In genomic region chr13:86848716-86849115, GRCh38 we compare ENCODE assay signal across 29 cellular contexts.
"Had no signal": no experiment of that assay in that cellular context is flagged by ENCODE, and none has a peak within 500 bp of the region (broad histone marks: within the 10 kb centered on the region; RNA-seq: fewer than 3 reads in every experiment).

No MANE protein-coding gene starts in this region.

- ATAC-seq: stimulated activated effector memory CD8-positive, alpha-beta T cell treated with anti-CD3 and anti-CD28 coated beads, Interleukin-12 subunit alpha, Interleukin-12 subunit beta, amount 100 ng/mL, for 72 hours; stimulated activated memory B cell treated with anti-CD40 and anti-IgM and Interleukin-4, amounts not matched to agents 10 μg/mL and 1 μg/mL and 100 μg/mL, for 72 hours; stimulated activated naive B cell treated with anti-CD40 and anti-IgM and Interleukin-4, amounts not matched to agents 10 μg/mL and 1 μg/mL and 100 μg/mL, for 72 hours; stimulated activated naive CD8-positive, alpha-beta T cell treated with anti-CD3 and anti-CD28 coated beads, Interleukin-15, amount 100 ng/mL, for 72 hours; stimulated activated naive CD8-positive, alpha-beta T cell treated with anti-CD3 and anti-CD28 coated beads, Interleukin-15, Interleukin-2, amounts not matched to agents 100 U/mL and 50 U/mL, for 24 hours; upper lobe of right lung had no signal

- H3K36me3 Mint-ChIP-seq: stimulated activated effector memory CD8-positive, alpha-beta T cell treated with anti-CD3 and anti-CD28 coated beads, Interleukin-12 subunit alpha, Interleukin-12 subunit beta, amount 100 ng/mL, for 72 hours; stimulated activated memory B cell treated with anti-CD40 and anti-IgM and Interleukin-4, amounts not matched to agents 10 μg/mL and 1 μg/mL and 100 μg/mL, for 72 hours; stimulated activated naive B cell treated with anti-CD40 and anti-IgM and Interleukin-4, amounts not matched to agents 10 μg/mL and 1 μg/mL and 100 μg/mL, for 72 hours; type B pancreatic cell had no signal

- H3K4me3 Mint-ChIP-seq: stimulated activated effector memory CD8-positive, alpha-beta T cell treated with anti-CD3 and anti-CD28 coated beads, Interleukin-12 subunit alpha, Interleukin-12 subunit beta, amount 100 ng/mL, for 72 hours; stimulated activated memory B cell treated with anti-CD40 and anti-IgM and Interleukin-4, amounts not matched to agents 10 μg/mL and 1 μg/mL and 100 μg/mL, for 72 hours; stimulated activated naive B cell treated with anti-CD40 and anti-IgM and Interleukin-4, amounts not matched to agents 10 μg/mL and 1 μg/mL and 100 μg/mL, for 72 hours; stimulated activated naive CD8-positive, alpha-beta T cell treated with anti-CD3 and anti-CD28 coated beads, Interleukin-15, amount 100 ng/mL, for 72 hours; stimulated activated naive CD8-positive, alpha-beta T cell treated with anti-CD3 and anti-CD28 coated beads, Interleukin-15, Interleukin-2, amounts not matched to agents 100 ng/mL and 50 ng/mL, for 24 hours; type B pancreatic cell had no signal

- FAIRE-seq: urothelium cell line had no signal

- DNase-seq: stimulated activated CD4-positive, alpha-beta T cell treated with anti-CD3 and anti-CD28 coated beads, Interleukin-2, amount 100 ng/mL, for 48 hours; stimulated activated CD4-positive, alpha-beta T cell treated with anti-CD3 and anti-CD28 coated beads, Interleukin-4, amount 100 ng/mL, for 1 hour; stimulated activated CD4-positive, alpha-beta T cell treated with anti-CD3 and anti-CD28 coated beads, Interleukin-4, amount 100 ng/mL, for 24 hours; stimulated activated CD4-positive, alpha-beta T cell treated with anti-CD3 and anti-CD28 coated beads, Interleukin-4, amount 100 ng/mL, for 4 hours; stimulated activated CD8-positive, alpha-beta memory T cell treated with anti-CD3 and anti-CD28 coated beads, Interleukin-4, amount 100 ng/mL, for 48 hours; stimulated activated naive B cell treated with anti-CD40 and anti-IgM and Interleukin-4, amounts not matched to agents 10 μg/mL and 1 μg/mL and 100 μg/mL, for 72 hours; stimulated activated naive CD4-positive, alpha-beta T cell; stimulated activated naive CD4-positive, alpha-beta T cell treated with Interleukin-2 at 50 U/mL for 16 hours; stimulated activated naive CD8-positive, alpha-beta T cell treated with anti-CD3 and anti-CD28 coated beads, Interleukin-15, amount 100 ng/mL, for 72 hours; stimulated activated naive CD8-positive, alpha-beta T cell treated with anti-CD3 and anti-CD28 coated beads, Interleukin-15, Interleukin-2, amounts not matched to agents 100 U/mL and 50 U/mL, for 24 hours; stomach; substantia nigra; testis; thyroid gland; tibial artery; transverse colon; trophoblast cell; upper lobe of left lung; upper lobe of right lung; uterus had no signal

- H3K4me3 ChIP-seq: stomach, suprapubic skin, testis, thoracic aorta, thyroid gland, tibial artery, tibial nerve, transverse colon, upper lobe of left lung, upper lobe of right lung, uterus, vagina had no signal

- H3K27me3 ChIP-seq: stomach, suprapubic skin, testis, thyroid gland, tibial artery, tibial nerve, transverse colon, upper lobe of left lung, upper lobe of right lung, uterus, vagina had no signal

- H3K27me3 Mint-ChIP-seq: stimulated activated memory B cell treated with anti-CD40 and anti-IgM and Interleukin-4, amounts not matched to agents 10 μg/mL and 1 μg/mL and 100 μg/mL, for 72 hours; stimulated activated naive B cell treated with anti-CD40 and anti-IgM and Interleukin-4, amounts not matched to agents 10 μg/mL and 1 μg/mL and 100 μg/mL, for 72 hours; stimulated activated naive CD8-positive, alpha-beta T cell treated with anti-CD3 and anti-CD28 coated beads, Interleukin-15, amount 100 ng/mL, for 72 hours; stimulated activated naive CD8-positive, alpha-beta T cell treated with anti-CD3 and anti-CD28 coated beads, Interleukin-15, Interleukin-2, amounts not matched to agents 100 ng/mL and 50 ng/mL, for 24 hours had no signal

- H3K27ac Mint-ChIP-seq: stimulated activated effector memory CD8-positive, alpha-beta T cell treated with anti-CD3 and anti-CD28 coated beads, Interleukin-12 subunit alpha, Interleukin-12 subunit beta, amount 100 ng/mL, for 72 hours; stimulated activated memory B cell treated with anti-CD40 and anti-IgM and Interleukin-4, amounts not matched to agents 10 μg/mL and 1 μg/mL and 100 μg/mL, for 72 hours; stimulated activated naive B cell treated with anti-CD40 and anti-IgM and Interleukin-4, amounts not matched to agents 10 μg/mL and 1 μg/mL and 100 μg/mL, for 72 hours; stimulated activated naive CD8-positive, alpha-beta T cell treated with anti-CD3 and anti-CD28 coated beads, Interleukin-15, amount 100 ng/mL, for 72 hours; stimulated activated naive CD8-positive, alpha-beta T cell treated with anti-CD3 and anti-CD28 coated beads, Interleukin-15, Interleukin-2, amounts not matched to agents 100 ng/mL and 50 ng/mL, for 24 hours; type B pancreatic cell had no signal

- H3K27ac ChIP-seq: stomach, suprapubic skin, testis, thoracic aorta, thyroid gland, tibial artery, tibial nerve, transverse colon, upper lobe of left lung, upper lobe of right lung, uterus, vagina had no signal

- H3K4me1 ChIP-seq: stomach, suprapubic skin, testis, thyroid gland, tibial artery, tibial nerve, transverse colon, upper lobe of left lung, upper lobe of right lung, uterus, vagina had no signal

- H3K4me1 Mint-ChIP-seq: stimulated activated effector memory CD8-positive, alpha-beta T cell treated with anti-CD3 and anti-CD28 coated beads, Interleukin-12 subunit alpha, Interleukin-12 subunit beta, amount 100 ng/mL, for 72 hours; stimulated activated memory B cell treated with anti-CD40 and anti-IgM and Interleukin-4, amounts not matched to agents 10 μg/mL and 1 μg/mL and 100 μg/mL, for 72 hours; stimulated activated naive B cell treated with anti-CD40 and anti-IgM and Interleukin-4, amounts not matched to agents 10 μg/mL and 1 μg/mL and 100 μg/mL, for 72 hours; stimulated activated naive CD8-positive, alpha-beta T cell treated with anti-CD3 and anti-CD28 coated beads, Interleukin-15, amount 100 ng/mL, for 72 hours had no signal

- H3K9me3 Mint-ChIP-seq: stimulated activated naive B cell treated with anti-CD40 and anti-IgM and Interleukin-4, amounts not matched to agents 10 μg/mL and 1 μg/mL and 100 μg/mL, for 72 hours; type B pancreatic cell had no signal

- H3K36me3 ChIP-seq: stomach, suprapubic skin, thoracic aorta, thyroid gland, tibial artery, tibial nerve, transverse colon, upper lobe of left lung, upper lobe of right lung, uterus, vagina had no signal

- H3K9me3 ChIP-seq: suprapubic skin, testis, thoracic aorta, thyroid gland, tibial artery, tibial nerve, transverse colon, upper lobe of left lung, upper lobe of right lung, uterus, vagina had no signal
